Comparison of ENCODE assay signal across 2 cellular contexts in genomic region chr9:121690766-121691165, GRCh38.
TF ChIP-seq lines count a peak whose summit lies in the region.

No MANE protein-coding gene starts in this region.

TF ChIP-seq in HEK293, 187 proteins besides CTCF, POLR2A, EP300 and RAD21:
- TF ChIP-seq ZNF221 (tag by site-specific recombination; IDR thresholded peaks at IDR 0.05; ENCODE audit: borderline replicate concordance) (no peak), BCL11B (tag by site-specific recombination; IDR thresholded peaks at IDR 0.05; ENCODE audit: low read depth) (no peak), ZIC2 (tag by site-specific recombination; IDR thresholded peaks at IDR 0.05) (peak; percentile 21; the same call in 1 of the 2 replicates)

TF ChIP-seq in H1, 55 proteins besides CTCF, POLR2A, EP300 and RAD21:
- no peak for TF ChIP-seq NANOG (IDR thresholded peaks at IDR 0.05; ENCODE audit: insufficient read depth, low read depth, low read length, poor library complexity, severe bottlenecking)
- no peak for TF ChIP-seq SUZ12 (IDR thresholded peaks at IDR 0.05; ENCODE audit: low read length)
- no peak for TF ChIP-seq NRF1 (IDR thresholded peaks at IDR 0.05; ENCODE audit: low read depth, low read length)
- no peak for TF ChIP-seq TCF12 (IDR thresholded peaks at IDR 0.05; ENCODE audit: low read depth, low read length)
- no peak for TF ChIP-seq BCL11A (IDR thresholded peaks at IDR 0.05; ENCODE audit: low read depth in 2 of 2, low read length in 2 of 2)
- peak; percentile 59 for TF ChIP-seq TEAD4 (IDR thresholded peaks at IDR 0.05; ENCODE audit: low read depth, low read length)
- TF ChIP-seq GTF2F1 (IDR thresholded peaks at IDR 0.05; ENCODE audit: borderline replicate concordance, low read depth, low read length) = no peak
